In the genomic region with DNA sequence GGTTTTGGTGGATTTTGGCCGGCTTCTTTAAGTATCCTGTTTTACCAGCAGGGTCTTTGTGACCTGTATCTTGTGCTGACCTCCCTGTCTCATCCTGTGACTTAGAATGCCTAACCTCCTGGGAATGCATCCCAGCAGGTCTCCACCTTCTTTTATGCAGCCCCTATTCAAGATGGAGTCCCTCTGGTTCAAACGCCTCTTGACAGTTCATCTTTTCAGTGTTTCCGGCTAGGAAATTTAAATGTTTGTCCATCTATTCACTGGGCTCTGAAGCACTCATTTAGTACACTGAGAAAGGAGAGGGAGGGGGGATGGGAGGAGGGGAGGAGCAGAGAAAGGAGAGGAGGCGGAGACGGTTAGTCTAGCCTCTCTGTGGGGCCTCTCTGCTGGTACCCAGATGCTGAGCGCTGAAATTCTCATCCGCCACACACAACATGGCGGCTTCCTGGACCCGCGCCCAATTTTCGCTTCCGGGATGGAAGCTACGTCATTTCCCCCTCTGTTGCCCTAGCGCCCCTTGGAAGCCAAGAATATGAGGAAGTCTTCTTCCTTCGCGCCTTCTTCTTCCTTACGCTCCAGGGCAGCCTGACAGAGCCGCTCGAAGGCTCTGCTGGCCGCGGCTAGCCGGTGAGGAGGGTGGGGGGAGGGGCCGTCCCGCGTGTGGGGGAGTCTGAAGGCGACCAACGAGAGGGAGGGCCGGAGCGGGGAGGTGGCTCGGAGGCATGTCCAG, we compare ENCODE assay signal across 8 cellular contexts.
DNase-seq lines count a peak whose midpoint lies in the region; ATAC-seq and TF ChIP-seq lines count a peak whose summit lies in the region.

No MANE protein-coding gene starts in this region.

- CTCF ChIA-PET in mammary epithelial cell (lab: Charles Lee; ENCODE audit: low non-redundant PET): no interaction called here

- DNase-seq in DMS114 treated with DMSO at 0.1 percent for 48 hours (lab: John Stamatoyannopoulos, UW; ENCODE audit: unreplicated experiment) (peak; percentile 59), NCI-H1092 treated with DMSO at 0.1 percent for 48 hours (lab: John Stamatoyannopoulos, UW) (peak; percentile 92), WERI-Rb-1 (peak; percentile 93), mammary epithelial cell (peak; percentile 30), iPS-NIHi7 (ENCODE audit: extremely low spot score) (peak; percentile 85), smooth muscle cell (lab: John Stamatoyannopoulos, UW; ENCODE audit: unreplicated experiment) (peak; percentile 35), hepatic stellate cell (ENCODE audit: low spot score) (no peak)

- H3K27ac ChIP-seq in WERI-Rb-1: peak overlapping the region; percentile 62
- no peak overlapping the region for H3K27ac ChIP-seq in mammary epithelial cell (ENCODE audit: insufficient read depth, low read depth, low read length)
- peak overlapping the region; percentile 39 for H3K27ac ChIP-seq in smooth muscle cell (ENCODE audit: low read depth)

- peak overlapping the region; percentile 72 for H2AFZ ChIP-seq in mammary epithelial cell (ENCODE audit: low read depth, low read length)
- peak overlapping the region; percentile 97 for H2AFZ ChIP-seq in smooth muscle cell (ENCODE audit: low read depth)

- H3K9me3 ChIP-seq in WERI-Rb-1 (ENCODE audit: severe bottlenecking): no peaks in the 10 kb centered on the region
- H3K9me3 ChIP-seq in mammary epithelial cell (replicated peaks; ENCODE audit: insufficient read depth, low read length): no peaks in the 10 kb centered on the region
- no peaks in the 10 kb centered on the region for H3K9me3 ChIP-seq in smooth muscle cell (replicated peaks; ENCODE audit: low read depth)

- no TSS peak for BruUV-seq in mammary epithelial cell (replicated peaks; lab: Mats Ljungman, UMichigan)

- H4K20me1 ChIP-seq in mammary epithelial cell (ENCODE audit: insufficient read depth, low read length) (no peaks in the 10 kb centered on the region), smooth muscle cell (ENCODE audit: low read depth) (no peaks in the 10 kb centered on the region)

- intact Hi-C loops in mammary epithelial cell (cut with micrococcal nuclease): no loop called here

- H3K4me3 ChIP-seq in WERI-Rb-1 (ENCODE audit: low read depth, low read length): peak overlapping the region; percentile 46
- H3K4me3 ChIP-seq in mammary epithelial cell (replicated peaks in 1 of 3; ENCODE audit: insufficient read depth in 1 of 3, low read depth in 2 of 3, low read length in 3 of 3): peak overlapping the region in 1 of 3 experiments; percentile 20
- peak overlapping the region; percentile 71 for H3K4me3 ChIP-seq in smooth muscle cell

- H3K4me1 ChIP-seq in mammary epithelial cell (ENCODE audit: insufficient read depth, low read length) (no peaks in the 10 kb centered on the region), smooth muscle cell (ENCODE audit: low read depth) (peaks cover 7% of the 10 kb centered on the region)

- H3K36me3 ChIP-seq in WERI-Rb-1 (no peaks in the 10 kb centered on the region), mammary epithelial cell (ENCODE audit: insufficient read depth, low read length) (no peaks in the 10 kb centered on the region), smooth muscle cell (ENCODE audit: low read depth) (no peaks in the 10 kb centered on the region)

- 36% methylated on average over 12 of the region's 30 CpGs for WGBS in mammary epithelial cell (ENCODE audit: low coverage, missing lambda C conversion rate)
- 9% methylated on average over 29 of the region's 30 CpGs for WGBS in smooth muscle cell (ENCODE audit: low lambda C conversion rate)

- in situ Hi-C loops in mammary epithelial cell (cut with MboI; ENCODE audit: low sequenced_read_pairs in 2 of 2): no loop called here

- H3K79me2 ChIP-seq in mammary epithelial cell (ENCODE audit: insufficient read depth, low read length) (no peaks in the 10 kb centered on the region), smooth muscle cell (ENCODE audit: low read depth) (no peaks in the 10 kb centered on the region)

- dilution Hi-C loops in mammary epithelial cell (cut with HindIII; ENCODE audit: low sequenced_read_pairs): no loop called here

- H3F3A ChIP-seq in smooth muscle cell (ENCODE audit: low read depth): no peaks in the 10 kb centered on the region

- H3K4me2 ChIP-seq in mammary epithelial cell (ENCODE audit: insufficient read depth, low read depth, low read length) (peak overlapping the region; percentile 28), smooth muscle cell (peak overlapping the region; percentile 87)

- TF ChIP-seq CTCF in WERI-Rb-1 (IDR thresholded peaks at IDR 0.05; ENCODE audit: low read depth, low read length) (no peak), mammary epithelial cell (conservative IDR thresholded peaks at IDR 0.05 in 1 of 2, IDR thresholded peaks at IDR 0.05 in 1 of 2; ENCODE audit: extremely low read depth in 1 of 2, insufficient read depth in 1 of 2, low read depth in 1 of 2, low read length in 2 of 2) (no peak), smooth muscle cell (IDR thresholded peaks at IDR 0.05; ENCODE audit: borderline replicate concordance, insufficient read depth, poor library complexity, severe bottlenecking) (no peak)

- H3K9ac ChIP-seq in mammary epithelial cell (ENCODE audit: insufficient read depth, low read length) (no peak overlapping the region), smooth muscle cell (ENCODE audit: low read depth) (peak overlapping the region; percentile 35)

- H3K27me3 ChIP-seq in WERI-Rb-1 (ENCODE audit: insufficient read depth, low read depth, severe bottlenecking) (no peaks in the 10 kb centered on the region), mammary epithelial cell (ENCODE audit: insufficient read depth, low read length) (no peaks in the 10 kb centered on the region), smooth muscle cell (ENCODE audit: low read depth) (peaks cover 4% of the 10 kb centered on the region)

- peak; percentile 98 for ATAC-seq in GM21825 (IDR thresholded peaks at IDR 0.05; ENCODE audit: unreplicated experiment)
